8 cellular contexts compared by ENCODE assay signal in genomic region chr1:160781914-160782689, GRCh38. TPM values are rescaled to one million over a fixed set of nuclear protein-coding genes. Genes with fewer than 3 reads are reported as not detected.
A peak's percentile ranks its signal among the peaks of the same experiment; 100 is the strongest.
DNase-seq lines count a peak whose midpoint lies in the region; ATAC-seq and TF ChIP-seq lines count a peak whose summit lies in the region.

No MANE protein-coding gene starts in this region.

- peak; percentile 91 for ATAC-seq in GM19025 (IDR thresholded peaks at IDR 0.05; ENCODE audit: low read depth, unreplicated experiment)
- peak; percentile 80 for ATAC-seq in HG03108 (IDR thresholded peaks at IDR 0.05; ENCODE audit: unreplicated experiment)
- ATAC-seq in activated naive CD4-positive, alpha-beta T cell treated with anti-CD3 and anti-CD28 coated beads, Interleukin-2, amount 50 U/mL, for 72 hours = peak; percentile 86 to 94
- no peak for ATAC-seq in omental fat pad (ENCODE audit: low FRiP score)

- H3K9me3 Mint-ChIP-seq in activated naive CD4-positive, alpha-beta T cell treated with anti-CD3 and anti-CD28 coated beads, Interleukin-2, amount 50 U/mL, for 72 hours = no peaks in the 10 kb centered on the region

- H3K9me3 ChIP-seq in vagina = no peaks in the 10 kb centered on the region

- H3K27me3 ChIP-seq in vagina = no peaks in the 10 kb centered on the region

- H3K36me3 Mint-ChIP-seq in activated naive CD4-positive, alpha-beta T cell treated with anti-CD3 and anti-CD28 coated beads, Interleukin-2, amount 50 U/mL, for 72 hours = no peaks in the 10 kb centered on the region

- H3K27ac Mint-ChIP-seq in activated naive CD4-positive, alpha-beta T cell treated with anti-CD3 and anti-CD28 coated beads, Interleukin-2, amount 50 U/mL, for 72 hours = peak overlapping the region; percentile 9 to 60

- H3K36me3 ChIP-seq in vagina = no peaks in the 10 kb centered on the region

- TF ChIP-seq POLR2A in vagina (IDR thresholded peaks at IDR 0.05) = no peak

- H3K4me3 ChIP-seq in vagina = no peak overlapping the region

- TF ChIP-seq CTCF in vagina (IDR thresholded peaks at IDR 0.05) (no peak), omental fat pad (IDR thresholded peaks at IDR 0.05) (no peak)

- DNase-seq in Ammon's horn (ENCODE audit: low spot score) = peak; percentile 16
- no peak for DNase-seq in activated naive CD4-positive, alpha-beta T cell treated with anti-CD3 and anti-CD28 coated beads, Interleukin-2, amount 50 U/mL, for 72 hours (ENCODE audit: low spot score in 2 of 2)
- no peak for DNase-seq in vagina (ENCODE audit: extremely low spot score in 2 of 2)
- no peak for DNase-seq in NK-92 (lab: John Stamatoyannopoulos, UW; ENCODE audit: unreplicated experiment)
- DNase-seq in SW 1271 (lab: John Stamatoyannopoulos, UW) = no peak
- DNase-seq in omental fat pad (ENCODE audit: low spot score) = no peak

- H3K4me1 ChIP-seq in vagina = peaks cover 5% of the 10 kb centered on the region

- intact Hi-C loops in vagina (cut with DNase I) = no loop called here

- H3K27ac ChIP-seq in vagina = peak overlapping the region; percentile 44

RNA-seq across cellular contexts. Expression of gene LY9, which starts 13.9 kb away (rescaled TPM):
- 1 to 10 TPM; 5.2 to 9.7 TPM for total RNA-seq in activated naive CD4-positive, alpha-beta T cell treated with anti-CD3 and anti-CD28 coated beads, Interleukin-2, amount 50 U/mL, for 72 hours
- 4.7 TPM for total RNA-seq in vagina
- total RNA-seq in omental fat pad = 1 to 10 TPM in 3 of 4 donors, under 1 TPM in 1; 0.95 to 3.2 (median 1.4) TPM

RNA-seq across cellular contexts. Expression of gene SLAMF7, which starts 43.1 kb away (rescaled TPM):
- 100 to 1,000 TPM in 1 of 2 donors, 10 to 100 TPM in 1; 70.9 to 112 TPM for total RNA-seq in activated naive CD4-positive, alpha-beta T cell treated with anti-CD3 and anti-CD28 coated beads, Interleukin-2, amount 50 U/mL, for 72 hours
- total RNA-seq in vagina (2.2 TPM), omental fat pad (1 to 10 TPM; 1.1 to 3.2 (median 1.7) TPM)

Comparison
In these comparisons a context has a peak if more than half of its experiments do, and no peak if none do; other contexts are left out.
1. RNA of gene SLAMF7, which starts 43.1 kb away (total RNA-seq): 70.9 to 112 TPM in activated naive CD4-positive, alpha-beta T cell treated with anti-CD3 and anti-CD28 coated beads, Interleukin-2, amount 50 U/mL, for 72 hours; 2.2 TPM in vagina (single experiment) and 1.1 to 3.2 TPM in omental fat pad; every median in the first group is over 10 times any median in the second.